ENCODE assay signal across 8 cellular contexts in the genomic region with DNA sequence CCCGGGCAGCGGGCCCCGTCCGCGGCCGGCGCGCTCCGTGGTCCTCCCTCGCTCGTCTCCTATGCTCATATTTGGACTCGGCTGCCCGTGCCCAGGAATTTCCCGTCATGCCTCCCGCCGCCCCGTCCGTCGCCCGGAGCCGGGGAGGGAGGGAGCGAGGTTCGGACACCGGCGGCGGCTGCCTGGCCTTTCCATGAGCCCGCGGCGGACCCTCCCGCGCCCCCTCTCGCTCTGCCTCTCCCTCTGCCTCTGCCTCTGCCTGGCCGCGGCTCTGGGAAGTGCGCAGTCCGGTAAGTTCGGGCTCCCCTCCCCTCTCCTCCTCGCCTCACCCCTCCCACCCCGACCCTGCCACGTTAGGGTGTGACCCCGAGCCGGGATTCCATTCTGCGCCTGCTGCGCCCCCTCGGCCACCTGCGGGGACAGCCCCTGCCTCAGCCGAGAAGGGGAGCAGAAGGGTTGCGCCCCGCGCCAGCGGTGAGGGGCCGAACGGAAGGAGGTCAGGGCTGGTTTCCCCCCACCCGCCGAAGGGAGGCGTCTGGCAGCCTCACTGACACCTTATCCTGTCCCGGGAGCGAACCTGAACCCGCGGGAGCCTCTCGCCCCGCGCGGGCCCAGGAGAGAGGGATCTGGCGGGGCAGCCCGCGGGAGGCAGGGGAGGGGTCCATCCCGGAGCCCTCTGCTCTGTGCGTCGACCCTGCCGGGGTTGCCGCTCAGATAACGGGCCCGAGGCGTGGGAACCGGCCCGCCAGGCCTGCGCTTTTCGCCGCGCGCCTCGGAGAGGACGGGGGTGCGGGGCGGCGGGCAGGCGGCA. TPM values are rescaled to one million over a fixed set of nuclear protein-coding genes. Genes with fewer than 3 reads are reported as not detected.
DNase-seq lines count a peak whose midpoint lies in the region; ATAC-seq, FAIRE-seq and TF ChIP-seq lines count a peak whose summit lies in the region.

A gene (plus strand): TSS at position 108 of the 811 bp plus-strand sequence. CDS start 29,897 bp downstream, outside the sequence.

- intact Hi-C loops in sciatic nerve (cut with DNase I) = no loop called here

- no peak for TF ChIP-seq POLR2A in Peyer's patch (IDR thresholded peaks at IDR 0.05)

- peak within 1 kb of the TSS; percentile 51 to 72 (median 62) for H3K4me3 ChIP-seq in Peyer's patch
- peak within 1 kb of the TSS; percentile 89 for H3K4me3 ChIP-seq in bronchial epithelial cell (ENCODE audit: low read depth, low read length)
- H3K4me3 ChIP-seq in iPS-18c (ENCODE audit: insufficient read depth, low read depth, low read length) = peak within 1 kb of the TSS; percentile 55

- DNase-seq in activated gamma-delta T cell treated with Interleukin-2 at 50 U/mL for 16 hours (peak; percentile 3), activated gamma-delta T cell (lab: John Stamatoyannopoulos, UW) (no peak), Peyer's patch (peak in 2 of 3 donors; percentile 59 to 61), bronchial epithelial cell (ENCODE audit: low read depth) (peak; percentile 27), sciatic nerve (ENCODE audit: low spot score) (peak; percentile 85), GF-D8 (lab: John Stamatoyannopoulos, UW) (no peak)

- no peak for TF ChIP-seq CTCF in Peyer's patch (IDR thresholded peaks at IDR 0.05)
- TF ChIP-seq CTCF in bronchial epithelial cell (IDR thresholded peaks at IDR 0.05; ENCODE audit: insufficient read depth, low read length, severe bottlenecking) = peak; percentile 43

- H3K27ac ChIP-seq in Peyer's patch = peak within 1 kb of the TSS; percentile 66 to 86 (median 74)

- H3K27me3 ChIP-seq in Peyer's patch (peaks cover 0 to 6% of the 10 kb centered on the region in 2 donors), bronchial epithelial cell (ENCODE audit: control insufficient read depth, insufficient read depth, low read length) (no peaks in the 10 kb centered on the region)

- ATAC-seq in HG02678 (IDR thresholded peaks at IDR 0.05; ENCODE audit: unreplicated experiment) (peak; percentile 73), sciatic nerve (peak; percentile 97)

- H3K36me3 ChIP-seq in Peyer's patch (no peaks in the 10 kb centered on the region), bronchial epithelial cell (ENCODE audit: control insufficient read depth, insufficient read depth, low read length) (no peaks in the 10 kb centered on the region)

- no peaks in the 10 kb centered on the region for H3K9me3 ChIP-seq in Peyer's patch
- H3K9me3 ChIP-seq in iPS-18c (ENCODE audit: control insufficient read depth, insufficient read depth, low read length) = no peaks in the 10 kb centered on the region

- no peak for FAIRE-seq in bronchial epithelial cell (lab: Jason Lieb, UNC)

- H3K4me1 ChIP-seq in Peyer's patch = peaks cover 0 to 6% (median 2%) of the 10 kb centered on the region in 4 donors

RNA-seq across cellular contexts. Expression of the gene that starts here (rescaled TPM):
- total RNA-seq in Peyer's patch (10 to 100 TPM in 2 of 4 donors, 1 to 10 TPM in 2; 2.8 to 14.9 (median 9.3) TPM), bronchial epithelial cell (1.6 and 4.2 TPM in 2 replicates), sciatic nerve (64.2 TPM)

Comparison
In these comparisons a context has a peak if more than half of its experiments do, and no peak if none do; other contexts are left out.
1. DNase-seq: peak in activated gamma-delta T cell treated with Interleukin-2 at 50 U/mL for 16 hours (single experiment), Peyer's patch (2 of 3), bronchial epithelial cell (single experiment) and sciatic nerve (single experiment); none in activated gamma-delta T cell (single experiment) and GF-D8 (single experiment).
2. Peak in every context shown above with its lines, with median percentiles within 50 percentile points of each other: H3K4me3 ChIP-seq.